18 cellular contexts compared by ENCODE assay signal in the genomic region with DNA sequence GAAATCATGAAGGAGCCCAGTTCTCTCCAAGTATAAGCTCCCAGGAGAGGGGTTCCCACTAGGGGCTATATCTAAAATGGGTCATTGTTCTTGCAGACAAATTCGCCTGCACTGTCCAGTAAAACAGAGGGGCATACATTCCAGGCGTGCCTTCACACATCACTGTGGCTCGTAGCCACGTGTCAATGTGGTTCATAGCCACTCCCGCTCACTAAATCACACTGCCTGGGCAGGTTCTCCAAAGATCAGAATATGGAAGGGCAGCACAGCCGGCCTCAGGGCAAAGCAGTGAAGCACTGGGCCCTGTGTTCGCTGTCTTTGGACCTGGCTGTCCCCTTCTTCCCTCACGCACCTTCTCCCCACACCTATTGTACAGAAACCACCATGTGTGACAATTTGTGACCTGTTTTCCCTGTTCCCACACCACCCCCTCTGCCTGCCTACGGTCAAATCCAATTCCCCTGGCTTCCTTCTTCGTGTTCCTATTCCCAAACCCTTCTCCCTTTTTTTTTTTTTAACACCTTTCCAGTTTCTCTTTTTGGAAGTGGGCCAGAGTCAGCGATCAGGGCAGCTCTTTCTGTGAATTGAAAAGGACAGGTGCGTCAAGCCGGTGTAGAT. TPM values are rescaled to one million over a fixed set of nuclear protein-coding genes. Genes with fewer than 3 reads are reported as not detected.
DNase-seq lines count a peak whose midpoint lies in the region; ATAC-seq, FAIRE-seq and TF ChIP-seq lines count a peak whose summit lies in the region.
"Had no signal": no experiment of that assay in that cellular context is flagged by ENCODE, and none has a peak within 500 bp of the region (broad histone marks: within the 10 kb centered on the region; RNA-seq: fewer than 3 reads in every experiment).

No MANE protein-coding gene starts in this region.

- peak; percentile 59 for FAIRE-seq in keratinocyte (lab: Jason Lieb, UNC)
- FAIRE-seq: HepG2, TTC549 had no signal

- no peaks in the 10 kb centered on the region for H4K20me1 ChIP-seq in keratinocyte (ENCODE audit: control insufficient read depth, extremely low read depth, insufficient read depth, low read length)

- H3K9ac ChIP-seq in keratinocyte (ENCODE audit: control insufficient read depth, extremely low read depth, insufficient read depth, low read length) = no peak overlapping the region

- peak overlapping the region in 1 of 2 donors; percentile 40 for H3K4me3 Mint-ChIP-seq in CD14-positive monocyte
- peak overlapping the region; percentile 31 for H3K4me3 Mint-ChIP-seq in T-helper 17 cell
- H3K4me3 Mint-ChIP-seq: stimulated activated naive CD8-positive, alpha-beta T cell treated with anti-CD3 and anti-CD28 coated beads, Interleukin-15, Interleukin-2, amounts not matched to agents 100 ng/mL and 50 ng/mL, for 24 hours had no signal

- DNase-seq in CD14-positive monocyte (ENCODE audit: low spot score) = no peak
- DNase-seq in T-helper 17 cell = no peak
- DNase-seq in keratinocyte (ENCODE audit: low read depth, low spot score) = peak; percentile 25
- DNase-seq in ascending aorta (ENCODE audit: low spot score in 2 of 2) = no peak
- DNase-seq in erythroblast (lab: John Stamatoyannopoulos, UW) = no peak
- no peak for DNase-seq in DMS153 (lab: John Stamatoyannopoulos, UW)
- no peak for DNase-seq in activated CD4-positive, alpha-beta T cell treated with anti-CD3 and anti-CD28 coated beads for 48 hours
- DNase-seq: CD4-positive, CD25-positive, alpha-beta regulatory T cell; hypothalamus; lower lobe of right lung; NCI-H1436; NCI-H82; SHP77; sigmoid colon had no signal

- H3K4me1 ChIP-seq in HEK293 (ENCODE audit: control insufficient read depth, insufficient read depth, low read length) (no peaks in the 10 kb centered on the region), keratinocyte (ENCODE audit: control insufficient read depth, extremely low read depth, insufficient read depth, low read length) (peaks cover 16% of the 10 kb centered on the region), ascending aorta (no peaks in the 10 kb centered on the region)

- H3K27me3 Mint-ChIP-seq in CD14-positive monocyte (ENCODE audit: low read depth in 3 of 3) = peaks cover 1 to 5% (median 2%) of the 10 kb centered on the region in 3 donors
- H3K27me3 Mint-ChIP-seq in T-helper 17 cell = no peaks in the 10 kb centered on the region
- H3K27me3 Mint-ChIP-seq: CD4-positive, CD25-positive, alpha-beta regulatory T cell; stimulated activated naive CD8-positive, alpha-beta T cell treated with anti-CD3 and anti-CD28 coated beads, Interleukin-15, Interleukin-2, amounts not matched to agents 100 ng/mL and 50 ng/mL, for 24 hours had no signal

- H3K27ac Mint-ChIP-seq in CD14-positive monocyte (peak overlapping the region in 5 of 7 donors; percentile 46 to 70 (median 65)), T-helper 17 cell (peak overlapping the region; percentile 94)

- no peaks in the 10 kb centered on the region for H3K9me1 ChIP-seq in keratinocyte (ENCODE audit: control insufficient read depth, extremely low read depth, insufficient read depth, low read length)

- ATAC-seq in T-helper 17 cell = no peak
- ATAC-seq: HepG2, lower lobe of right lung had no signal

- H3K9me3 ChIP-seq in HEK293 (ENCODE audit: control insufficient read depth, insufficient read depth, low read depth, low read length) (no peaks in the 10 kb centered on the region), T-helper 17 cell (ENCODE audit: control insufficient read depth, low read length, poor library complexity, severe bottlenecking) (no peaks in the 10 kb centered on the region), keratinocyte (ENCODE audit: control insufficient read depth, low read depth, low read length) (no peaks in the 10 kb centered on the region), ascending aorta (no peaks in the 10 kb centered on the region)
- H3K9me3 ChIP-seq: lower lobe of right lung, sigmoid colon had no signal

- no peaks in the 10 kb centered on the region for H3K79me2 ChIP-seq in keratinocyte (ENCODE audit: control insufficient read depth, insufficient read depth, low read length)

- POLR2A ChIA-PET in HEK293 (lab: Yijun Ruan, JAX) = no interaction called here

- dilution Hi-C loops in keratinocyte (cut with MboI; ENCODE audit: extremely low pct_ligation_motif_present, low sequenced_read_pairs) = no loop called here

- intact Hi-C loops in CD14-positive monocyte (cut with micrococcal nuclease) (no loop called here), ascending aorta (cut with DNase I) (no loop called here)

- TF ChIP-seq POLR2A in erythroblast (IDR thresholded peaks at IDR 0.05; ENCODE audit: low read length) = no peak

- peak overlapping the region; percentile 30 for H3K4me2 ChIP-seq in keratinocyte (ENCODE audit: control insufficient read depth, extremely low read depth, insufficient read depth, low read depth, low read length)

- H3K27me3 ChIP-seq in keratinocyte (ENCODE audit: control insufficient read depth, extremely low read depth, insufficient read depth, low read length) (no peaks in the 10 kb centered on the region), ascending aorta (no peaks in the 10 kb centered on the region)
- H3K27me3 ChIP-seq: sigmoid colon had no signal

- H3K9me3 Mint-ChIP-seq in CD14-positive monocyte = peaks cover 0 to 3% (median 0%) of the 10 kb centered on the region in 7 donors
- H3K9me3 Mint-ChIP-seq: CD4-positive, CD25-positive, alpha-beta regulatory T cell; stimulated activated naive CD8-positive, alpha-beta T cell treated with anti-CD3 and anti-CD28 coated beads, Interleukin-15, Interleukin-2, amounts not matched to agents 100 ng/mL and 50 ng/mL, for 24 hours had no signal

- H3K4me3 ChIP-seq in HEK293 (ENCODE audit: low read depth, low read length) (no peak overlapping the region), keratinocyte (ENCODE audit: control insufficient read depth in 2 of 3, extremely low read depth in 1 of 3, insufficient read depth in 2 of 3, low read depth in 1 of 3, low read length in 3 of 3) (no peak overlapping the region), ascending aorta (no peak overlapping the region)
- H3K4me3 ChIP-seq: lower lobe of right lung, sigmoid colon had no signal

- CTCF ChIA-PET in HEK293 (lab: Yijun Ruan, JAX) = no interaction called here

- H3K4me1 Mint-ChIP-seq in CD14-positive monocyte = peaks cover 79% of the 10 kb centered on the region
- peaks cover 50% of the 10 kb centered on the region for H3K4me1 Mint-ChIP-seq in T-helper 17 cell

- H3K36me3 ChIP-seq in HEK293 (ENCODE audit: control insufficient read depth in 2 of 2, insufficient read depth in 1 of 2, low read length in 2 of 2) = no peaks in the 10 kb centered on the region
- no peaks in the 10 kb centered on the region for H3K36me3 ChIP-seq in keratinocyte (ENCODE audit: control insufficient read depth in 2 of 2, extremely low read depth in 1 of 2, insufficient read depth in 2 of 2, low read length in 2 of 2)
- H3K36me3 ChIP-seq in ascending aorta = no peaks in the 10 kb centered on the region
- H3K36me3 ChIP-seq: lower lobe of right lung, sigmoid colon had no signal

- peak overlapping the region; percentile 83 for H2AFZ ChIP-seq in keratinocyte (ENCODE audit: control insufficient read depth, low read length)

- TF ChIP-seq CTCF in CD14-positive monocyte (IDR thresholded peaks at IDR 0.05) (no peak), HEK293 (tag by site-specific recombination; IDR thresholded peaks at IDR 0.05) (no peak), keratinocyte (optimal IDR thresholded peaks at IDR 0.05 in 1 of 3, IDR thresholded peaks at IDR 0.05 in 1 of 3, conservative IDR thresholded peaks at IDR 0.05 in 1 of 3; ENCODE audit: extremely low read depth in 1 of 3, insufficient read depth in 2 of 3, low read length in 3 of 3) (no peak), ascending aorta (IDR thresholded peaks at IDR 0.05) (no peak)

- H3K36me3 Mint-ChIP-seq in CD14-positive monocyte (peaks cover 0 to 10% of the 10 kb centered on the region in 2 donors), T-helper 17 cell (ENCODE audit: low read depth) (no peaks in the 10 kb centered on the region)
- H3K36me3 Mint-ChIP-seq: CD4-positive, CD25-positive, alpha-beta regulatory T cell had no signal

- H3K27ac ChIP-seq in HEK293 (ENCODE audit: extremely low read depth, low read depth, low read length) (no peak overlapping the region), keratinocyte (ENCODE audit: control insufficient read depth, insufficient read depth, low read length) (no peak overlapping the region), ascending aorta (no peak overlapping the region)
- H3K27ac ChIP-seq: lower lobe of right lung, sigmoid colon had no signal

RNA-seq across cellular contexts. Expression of gene ABCG1, which starts 26.9 kb away (rescaled TPM):
- polyA plus RNA-seq in CD14-positive monocyte (1 to 10 TPM; 3.5 to 5.2 TPM), keratinocyte (3.3 to 3.6 TPM (median 3.5 TPM) in 3 replicates)
- total RNA-seq in T-helper 17 cell (10 to 100 TPM; 43.4 to 75.0 TPM), ascending aorta (39.5 TPM)
- 32.8 TPM for polyA plus RNA-seq in keratinocyte (2011; ENCODE audit: low read depth)
- polyA plus RNA-seq in keratinocyte (2011; cell fraction: cytosol; rRNA removed) = 3.0 and 3.2 TPM in 2 replicates
- 12.1 and 13.2 TPM in 2 replicates for polyA plus RNA-seq in keratinocyte (2011; cell fraction: nucleus; rRNA removed)
- polyA plus RNA-seq in keratinocyte (2012; ENCODE audit: low replicate concordance) = 2.9 and 41.9 TPM in 2 replicates
- polyA minus RNA-seq in keratinocyte = 4.9 to 6.8 TPM (median 6.3 TPM) in 3 replicates
- 4.2 TPM for polyA minus RNA-seq in keratinocyte (2011; cell fraction: cytosol; rRNA and poly(A)+ RNA removed)
- 13.3 and 14.7 TPM in 2 replicates for polyA minus RNA-seq in keratinocyte (2011; cell fraction: nucleus; rRNA and poly(A)+ RNA removed)
- total RNA-seq: HepG2 had no signal
